Comparison of ENCODE assay signal across 8 cellular contexts in the genomic region with DNA sequence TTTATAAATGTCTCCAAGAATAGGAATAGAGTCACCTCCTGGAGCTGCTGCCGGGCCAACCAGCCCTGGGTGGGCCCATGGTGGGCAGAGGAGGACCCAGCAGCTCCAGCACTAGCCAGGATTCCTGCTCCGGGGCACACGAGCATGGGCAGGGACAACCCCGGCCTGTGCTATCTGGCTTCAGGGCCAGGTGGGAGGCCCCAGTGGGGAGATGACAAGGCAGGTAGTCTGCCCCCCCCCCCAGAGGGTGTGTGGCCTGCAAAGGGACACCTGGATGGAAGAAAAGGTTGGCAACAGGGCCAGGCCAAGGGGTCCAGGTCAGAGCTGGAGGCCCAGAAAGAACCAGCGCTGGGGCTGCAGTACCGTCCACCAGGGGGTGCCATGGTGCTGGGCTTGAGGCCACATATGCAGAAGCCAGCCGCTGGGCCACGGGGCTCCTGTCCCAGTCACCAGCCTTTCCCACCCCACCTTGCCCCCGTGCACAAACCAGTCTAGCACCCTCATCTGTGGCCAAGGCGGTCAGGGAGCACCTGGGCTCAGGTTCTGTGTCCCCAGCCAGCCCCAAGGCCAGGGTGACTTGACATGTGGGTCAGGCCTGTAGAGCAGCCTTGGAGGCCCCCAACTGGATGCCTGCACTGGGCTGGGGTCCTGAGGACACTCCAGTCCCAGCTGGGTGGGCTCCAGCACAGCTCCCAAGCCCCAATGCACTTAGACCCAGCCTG. TPM values are rescaled to one million over a fixed set of nuclear protein-coding genes. Genes with fewer than 3 reads are reported as not detected.
DNase-seq lines count a peak whose midpoint lies in the region; ATAC-seq and TF ChIP-seq lines count a peak whose summit lies in the region.

No MANE protein-coding gene starts in this region.

- ATAC-seq in effector memory CD8-positive, alpha-beta T cell (replicated peaks), result peak; percentile 52
- ATAC-seq in HG02759 (IDR thresholded peaks at IDR 0.05; ENCODE audit: unreplicated experiment), result no peak

- H3K36me3 Mint-ChIP-seq in effector memory CD8-positive, alpha-beta T cell (ENCODE audit: insufficient read depth), result peaks cover 22% of the 10 kb centered on the region

- H3K27ac ChIP-seq in 22Rv1, result no peak overlapping the region

- H3K4me3 Mint-ChIP-seq in effector memory CD8-positive, alpha-beta T cell, result peak overlapping the region; percentile 81 to 88

- peak; percentile 84 for DNase-seq in GM13977 (ENCODE audit: low spot score)
- DNase-seq in NCI-H526 (lab: John Stamatoyannopoulos, UW), result peak; percentile 46 to 95
- DNase-seq in activated CD8-positive, alpha-beta memory T cell treated with anti-CD3 and anti-CD28 coated beads for 48 hours (ENCODE audit: low read depth in 2 of 3, low spot score in 2 of 3), result peak; percentile 66 to 85 (median 81)
- DNase-seq in effector memory CD8-positive, alpha-beta T cell, result peak; percentile 83 to 86 (median 86)
- peak; percentile 94 for DNase-seq in mesenteric fat pad (ENCODE audit: low spot score)
- DNase-seq in stimulated activated CD8-positive, alpha-beta memory T cell treated with anti-CD3 and anti-CD28 coated beads, Interleukin-15, amount 100 ng/mL, for 4 hours (ENCODE audit: low read depth in 2 of 2), result peak; percentile 61 to 67

- TF ChIP-seq CTCF in 22Rv1 (IDR thresholded peaks at IDR 0.05) (peak; percentile 90), GM13977 (IDR thresholded peaks at IDR 0.05; ENCODE audit: extremely low read depth, insufficient read depth, missing control alignments) (peak; percentile 92)

- H3K27me3 Mint-ChIP-seq in effector memory CD8-positive, alpha-beta T cell, result no peaks in the 10 kb centered on the region

- H3K4me1 Mint-ChIP-seq in effector memory CD8-positive, alpha-beta T cell (ENCODE audit: low read depth in 2 of 2), result peaks cover 43 to 50% of the 10 kb centered on the region in 2 donors

- in situ Hi-C loops in GM13977 (cut with MboI; ENCODE audit: low pct_unique_long_range_greater_than_20kb, low sequenced_read_pairs, unreplicated experiment), result no loop called here

- H3K9me3 Mint-ChIP-seq in effector memory CD8-positive, alpha-beta T cell, result no peaks in the 10 kb centered on the region

- peak overlapping the region; percentile 90 to 96 for H3K27ac Mint-ChIP-seq in effector memory CD8-positive, alpha-beta T cell

RNA-seq across cellular contexts. Expression of gene TSPAN32, which starts 3.5 kb away (rescaled TPM):
- total RNA-seq in mesenteric fat pad, result 1.3 TPM

RNA-seq across cellular contexts. Expression of gene C11orf21, which starts 3.6 kb away (rescaled TPM):
- 1.0 TPM for total RNA-seq in mesenteric fat pad

RNA-seq across cellular contexts. Expression of gene ASCL2, which starts 34.9 kb away (rescaled TPM):
- total RNA-seq in mesenteric fat pad, result 0.64 TPM
